ENCODE assay signal across 15 cellular contexts in genomic region chr14:103280278-103280917, GRCh38. TPM values are rescaled to one million over a fixed set of nuclear protein-coding genes. Genes with fewer than 3 reads are reported as not detected.
A peak's percentile ranks its signal among the peaks of the same experiment; 100 is the strongest.
DNase-seq lines count a peak whose midpoint lies in the region; TF ChIP-seq lines count a peak whose summit lies in the region.
"Had no signal": no experiment of that assay in that cellular context is flagged by ENCODE, and none has a peak within 500 bp of the region (broad histone marks: within the 10 kb centered on the region; RNA-seq: fewer than 3 reads in every experiment).

No MANE protein-coding gene starts in this region.

- no peak overlapping the region for H3K27ac ChIP-seq in osteoblast (ENCODE audit: low read depth, low read length)
- H3K27ac ChIP-seq in tibial nerve = no peak overlapping the region
- H3K27ac ChIP-seq in mesendoderm (ENCODE audit: low read depth, low read length) = no peak overlapping the region
- H3K27ac ChIP-seq: PC-9 had no signal

- H3K9me3 Mint-ChIP-seq in HFFc6 = no peaks in the 10 kb centered on the region

- no peaks in the 10 kb centered on the region for H4K20me1 ChIP-seq in osteoblast (ENCODE audit: insufficient read depth, low read length)

- no peak overlapping the region for H3K18ac ChIP-seq in mesendoderm (ENCODE audit: low read length)

- H2BK5ac ChIP-seq in mesendoderm (ENCODE audit: low read length) = no peak overlapping the region

- no peak overlapping the region for H4K8ac ChIP-seq in mesendoderm (ENCODE audit: low read depth, low read length)

- H2AK5ac ChIP-seq in mesendoderm (ENCODE audit: low read length) = no peak overlapping the region

- H2BK15ac ChIP-seq in mesendoderm (replicated peaks; ENCODE audit: low read depth) = no peak overlapping the region

- TF ChIP-seq POLR2A in tibial nerve (IDR thresholded peaks at IDR 0.05) = no peak

- H3K9me3 ChIP-seq in adipocyte (ENCODE audit: control insufficient read depth, low read length) = peaks cover 1% of the 10 kb centered on the region
- H3K9me3 ChIP-seq in osteoblast (ENCODE audit: low read depth, low read length) = no peaks in the 10 kb centered on the region
- peaks cover 0 to under 1% (median 0%) of the 10 kb centered on the region in 4 donors for H3K9me3 ChIP-seq in tibial nerve

- H3K4me3 ChIP-seq in adipocyte (ENCODE audit: low read length) (peak overlapping the region; percentile 27), osteoblast (ENCODE audit: insufficient read depth, low read length) (no peak overlapping the region), tibial nerve (no peak overlapping the region), mesendoderm (ENCODE audit: low read length) (no peak overlapping the region)
- H3K4me3 ChIP-seq: PC-9 had no signal

- no peak overlapping the region for H3K4ac ChIP-seq in mesendoderm (ENCODE audit: low read depth, low read length)

- H3K4me1 ChIP-seq in adipocyte (ENCODE audit: control insufficient read depth, insufficient read depth, low read length) (peaks cover 12% of the 10 kb centered on the region), osteoblast (ENCODE audit: insufficient read depth, low read length) (no peaks in the 10 kb centered on the region), tibial nerve (peaks cover 0 to 18% (median 11%) of the 10 kb centered on the region in 4 donors), mesendoderm (ENCODE audit: control insufficient read depth, low read depth, low read length) (peaks cover 3% of the 10 kb centered on the region)

- no peak overlapping the region for H3K56ac ChIP-seq in mesendoderm (ENCODE audit: low read length)

- TF ChIP-seq CTCF in HFFc6 (IDR thresholded peaks at IDR 0.05) (no peak), osteoblast (IDR thresholded peaks at IDR 0.05; ENCODE audit: extremely low read depth, low read depth, low read length) (no peak), tibial nerve (IDR thresholded peaks at IDR 0.05) (no peak)

- H2BK120ac ChIP-seq in mesendoderm (ENCODE audit: low read depth, low read length) = no peak overlapping the region

- H3K27ac Mint-ChIP-seq in HFFc6 = no peak overlapping the region
- H3K27ac Mint-ChIP-seq: CD4-positive, CD25-positive, alpha-beta regulatory T cell had no signal

- H3K79me2 ChIP-seq in osteoblast (ENCODE audit: insufficient read depth, low read length) = no peaks in the 10 kb centered on the region
- H3K79me2 ChIP-seq in mesendoderm (ENCODE audit: control insufficient read depth, insufficient read depth, low read length) = no peaks in the 10 kb centered on the region

- no peaks in the 10 kb centered on the region for H3K36me3 Mint-ChIP-seq in HFFc6 (ENCODE audit: low read depth)
- H3K36me3 Mint-ChIP-seq: CD4-positive, CD25-positive, alpha-beta regulatory T cell had no signal

- H2AFZ ChIP-seq in osteoblast (ENCODE audit: low read length) = no peak overlapping the region
- H2AFZ ChIP-seq: PC-9 had no signal

- H3K79me1 ChIP-seq in mesendoderm (ENCODE audit: low read length) = no peaks in the 10 kb centered on the region

- H3K27me3 ChIP-seq in adipocyte (replicated peaks; ENCODE audit: control insufficient read depth, insufficient read depth, low read length) (no peaks in the 10 kb centered on the region), osteoblast (ENCODE audit: insufficient read depth, low read length) (peaks cover 51% of the 10 kb centered on the region), tibial nerve (peaks cover 0 to 80% of the 10 kb centered on the region in 2 donors), mesendoderm (ENCODE audit: insufficient read depth, low read length, poor library complexity) (no peaks in the 10 kb centered on the region)

- no peak overlapping the region for H3K9ac ChIP-seq in adipocyte (ENCODE audit: low read length)
- H3K9ac ChIP-seq in mesendoderm (ENCODE audit: low read length) = no peak overlapping the region

- H3K4me3 Mint-ChIP-seq in HFFc6 = no peak overlapping the region

- no peak overlapping the region for H3K23ac ChIP-seq in mesendoderm (ENCODE audit: low read length)

- 57 to 61% methylated on average over 15 of the region's 15 CpGs for WGBS in tibial nerve, 2 donors
- no CpG with 5 or more reads among the region's 15 CpGs for WGBS in mesendoderm (ENCODE audit: extremely low coverage, insufficient coverage, low lambda C conversion rate)

- H3K4me1 Mint-ChIP-seq in HFFc6 (ENCODE audit: low read depth) = peaks cover 23% of the 10 kb centered on the region

- peaks cover 18% of the 10 kb centered on the region for H3K27me3 Mint-ChIP-seq in HFFc6 (ENCODE audit: insufficient read depth)

- H3K36me3 ChIP-seq in adipocyte (ENCODE audit: control insufficient read depth, insufficient read depth, low read length, severe bottlenecking) (no peaks in the 10 kb centered on the region), osteoblast (ENCODE audit: insufficient read depth, low read length) (no peaks in the 10 kb centered on the region), tibial nerve (no peaks in the 10 kb centered on the region), mesendoderm (ENCODE audit: control insufficient read depth, insufficient read depth, low read length) (no peaks in the 10 kb centered on the region)

- H4K5ac ChIP-seq in mesendoderm (ENCODE audit: low read length) = no peak overlapping the region

- H3K4me2 ChIP-seq in osteoblast (ENCODE audit: insufficient read depth, low read length) (no peak overlapping the region), mesendoderm (ENCODE audit: low read length) (no peak overlapping the region)
- H3K4me2 ChIP-seq: PC-9 had no signal

- DNase-seq in CD1c-positive myeloid dendritic cell (ENCODE audit: extremely low spot score) = peak; percentile 35
- peak; percentile 17 for DNase-seq in HFFc6
- DNase-seq in adipocyte (ENCODE audit: low read depth) = no peak
- peak; percentile 47 for DNase-seq in osteoblast (ENCODE audit: insufficient read length, low spot score, missing footprints)
- DNase-seq in tibial nerve (ENCODE audit: low spot score in 2 of 2) = no peak
- no peak for DNase-seq in mesendoderm
- no peak for DNase-seq in T-helper 1 cell
- DNase-seq: activated CD8-positive, alpha-beta memory T cell treated with anti-CD3 and anti-CD28 coated beads for 24 hours; CD4-positive, CD25-positive, alpha-beta regulatory T cell; foreskin melanocyte; NCI-H1417; NCI-H446; occipital lobe; PC-9; stimulated activated naive CD8-positive, alpha-beta T cell treated with anti-CD3 and anti-CD28 coated beads, Interleukin-15, Interleukin-2, amounts not matched to agents 100 U/mL and 50 U/mL, for 24 hours had no signal

- no peak for TF ChIP-seq EP300 in tibial nerve (IDR thresholded peaks at IDR 0.05)

RNA-seq across cellular contexts. Expression of gene EIF5, which starts 53.6 kb away (rescaled TPM):
- total RNA-seq in HFFc6 (2021; fragmentation: NEBNext Ultra II Directional; extraction: Animal tissue kit (Norgen Biotek cat#: 25700)) = 100 to 1,000 TPM; 181 to 217 (median 203) TPM
- total RNA-seq in osteoblast = 197 and 221 TPM in 2 replicates
- total RNA-seq in tibial nerve = 100 to 1,000 TPM; 128 to 226 (median 160) TPM
- 542 TPM for polyA plus RNA-seq in mesendoderm (2013, experiment 1 of 2)
- 540 TPM for polyA plus RNA-seq in mesendoderm (2013, experiment 2 of 2)

Comparison
In these comparisons a context has a peak if more than half of its experiments do, and no peak if none do; other contexts are left out.
1. DNase-seq: peak in CD1c-positive myeloid dendritic cell (single experiment), HFFc6 (single experiment) and osteoblast (single experiment); none in adipocyte (single experiment), tibial nerve (0 of 2), mesendoderm (single experiment) and T-helper 1 cell (0 of 5).